ENCODE assay signal across 20 cellular contexts in genomic region chr15:35886765-35887164, GRCh38.
DNase-seq lines count a peak whose midpoint lies in the region; ATAC-seq and TF ChIP-seq lines count a peak whose summit lies in the region.
"Had no signal": no experiment of that assay in that cellular context is flagged by ENCODE, and none has a peak within 500 bp of the region (broad histone marks: within the 10 kb centered on the region; RNA-seq: fewer than 3 reads in every experiment).

No MANE protein-coding gene starts in this region.

- no peak; the same call in 1 of the 2 replicates for TF ChIP-seq RAD21 in SK-N-SH (IDR thresholded peaks at IDR 0.05; ENCODE audit: low read length)

- TF ChIP-seq CTCF in SK-N-SH (IDR thresholded peaks at IDR 0.05): no peak
- TF ChIP-seq CTCF in fibroblast of lung (conservative IDR thresholded peaks at IDR 0.05 in 1 of 2, IDR thresholded peaks at IDR 0.05 in 1 of 2; ENCODE audit: low read depth in 1 of 2, low read length in 2 of 2): no peak

- DNase-seq in HS-5 (ENCODE audit: low read depth): peak; percentile 18
- peak; percentile 20 for DNase-seq in SK-N-SH
- peak; percentile 50 to 61 for DNase-seq in fibroblast of lung (ENCODE audit: low read depth in 2 of 2)
- peak; percentile 32 for DNase-seq in pulmonary artery endothelial cell (ENCODE audit: low read depth, low spot score)
- DNase-seq in D341Med (ENCODE audit: low spot score): no peak
- DNase-seq: activated CD4-positive, alpha-beta T cell treated with anti-CD3 and anti-CD28 coated beads, Interleukin-2, amount 10 ng/mL, durations not matched to agents 24 days and 14 days; activated naive CD8-positive, alpha-beta T cell treated with anti-CD3 and anti-CD28 coated beads, Interleukin-2, amount 10 ng/mL, durations not matched to agents 7 days and 5 days; COR-L47; dorsolateral prefrontal cortex; glutamatergic neuron; left ventricle myocardium superior; NCI-H146; NCI-H2171 treated with DMSO at 0.1 percent for 48 hours; spleen; stimulated activated CD4-positive, alpha-beta T cell treated with anti-CD3 and anti-CD28 coated beads, Interleukin-4, amount 100 ng/mL, for 4 hours; upper lobe of left lung had no signal

- H3K36me3 ChIP-seq in SK-N-SH (replicated peaks in 1 of 2; ENCODE audit: control insufficient read depth in 1 of 2, insufficient read depth in 2 of 2, low read length in 1 of 2) (no peaks in the 10 kb centered on the region), fibroblast of lung (ENCODE audit: control insufficient read depth, insufficient read depth, low read length) (no peaks in the 10 kb centered on the region)
- H3K36me3 ChIP-seq: neural progenitor cell, spleen, upper lobe of left lung had no signal

- no peaks in the 10 kb centered on the region for H3K27me3 ChIP-seq in SK-N-SH (ENCODE audit: insufficient read depth)
- H3K27me3 ChIP-seq in fibroblast of lung (ENCODE audit: control insufficient read depth, insufficient read depth, low read length): no peaks in the 10 kb centered on the region
- H3K27me3 ChIP-seq: dorsolateral prefrontal cortex, neural progenitor cell, spleen, upper lobe of left lung had no signal

- H3K9me2 ChIP-seq in SK-N-SH: no peaks in the 10 kb centered on the region

- no peaks in the 10 kb centered on the region for H3F3A ChIP-seq in SK-N-SH (replicated peaks; ENCODE audit: insufficient read depth)

- H3K79me2 ChIP-seq in SK-N-SH (ENCODE audit: insufficient read depth) (no peaks in the 10 kb centered on the region), fibroblast of lung (ENCODE audit: control insufficient read depth, insufficient read depth, low read length) (no peaks in the 10 kb centered on the region)

- peak overlapping the region; percentile 52 to 62 for H3K27ac ChIP-seq in SK-N-SH (ENCODE audit: low read depth in 2 of 2, low read length in 1 of 2)
- no peak overlapping the region for H3K27ac ChIP-seq in fibroblast of lung (ENCODE audit: insufficient read depth, low read length)
- H3K27ac ChIP-seq: dorsolateral prefrontal cortex, neural progenitor cell, spleen, upper lobe of left lung had no signal

- H3K4me3 ChIP-seq in SK-N-SH (ENCODE audit: low read depth in 2 of 2, low read length in 1 of 2) (no peak overlapping the region), fibroblast of lung (replicated peaks in 1 of 4; ENCODE audit: control extremely low read depth in 1 of 4, insufficient read depth in 1 of 4, low read depth in 3 of 4, low read length in 4 of 4) (no peak overlapping the region)
- H3K4me3 ChIP-seq: dorsolateral prefrontal cortex, neural progenitor cell, spleen, upper lobe of left lung had no signal

- H4K20me1 ChIP-seq in SK-N-SH (ENCODE audit: insufficient read depth) (no peaks in the 10 kb centered on the region), fibroblast of lung (ENCODE audit: control insufficient read depth, extremely low read depth, insufficient read depth, low read length) (no peaks in the 10 kb centered on the region)

- H3K9me3 ChIP-seq in SK-N-SH: no peaks in the 10 kb centered on the region
- H3K9me3 ChIP-seq in fibroblast of lung (ENCODE audit: control insufficient read depth, insufficient read depth, low read depth, low read length): no peaks in the 10 kb centered on the region
- H3K9me3 ChIP-seq: spleen, upper lobe of left lung had no signal

- H3K9ac ChIP-seq in SK-N-SH: no peak overlapping the region
- H3K9ac ChIP-seq in fibroblast of lung (ENCODE audit: insufficient read depth, low read length): no peak overlapping the region
- H3K9ac ChIP-seq: neural progenitor cell had no signal

- CTCF ChIA-PET in SK-N-SH (lab: Yijun Ruan, JAX): interaction anchor here (1.6 kb wide), 1 partner anchor 135 kb away, joined by 4 read pairs; no protein-coding TSS in a partner anchor

- POLR2A ChIA-PET in SK-N-SH (lab: Yijun Ruan, JAX): no interaction called here

- H3K4me2 ChIP-seq in SK-N-SH (0 out of 2 replicates have a peak overlapping the region, but pooled peaks have one; percentile 26), fibroblast of lung (ENCODE audit: extremely low read depth, insufficient read depth, low read length) (no peak overlapping the region)
- H3K4me2 ChIP-seq: neural progenitor cell had no signal

- TF ChIP-seq EP300 in SK-N-SH (IDR thresholded peaks at IDR 0.05; ENCODE audit: borderline replicate concordance in 1 of 2, low read depth in 1 of 2, low read length in 1 of 2): peak; percentile 70 to 87; a peak in 3 of 4 replicates

- H3K4me1 ChIP-seq in SK-N-SH (ENCODE audit: control insufficient read depth in 1 of 2, insufficient read depth in 2 of 2, low read depth in 1 of 2, low read length in 1 of 2): peaks cover 7 to 15% of the 10 kb centered on the region in 2 experiments; a peak in 3 of 4 replicates
- no peaks in the 10 kb centered on the region for H3K4me1 ChIP-seq in fibroblast of lung (ENCODE audit: control insufficient read depth, extremely low read depth, insufficient read depth, low read length)
- H3K4me1 ChIP-seq: neural progenitor cell, spleen, upper lobe of left lung had no signal

- H2AFZ ChIP-seq in SK-N-SH (ENCODE audit: low read depth): no peak overlapping the region
- no peak overlapping the region for H2AFZ ChIP-seq in fibroblast of lung (ENCODE audit: low read length)
- H2AFZ ChIP-seq: neural progenitor cell had no signal

- ATAC-seq in HG03521 (IDR thresholded peaks at IDR 0.05; ENCODE audit: unreplicated experiment) (no peak), HG02623 (IDR thresholded peaks at IDR 0.05; ENCODE audit: unreplicated experiment) (no peak)
- ATAC-seq: activated T-helper 17 cell treated with anti-CD3 and anti-CD28 coated beads, Interleukin-2, amount 50 U/mL, for 72 hours; left ventricle myocardium superior had no signal

TF ChIP-seq in SK-N-SH, 30 proteins besides CTCF, POLR2A, EP300 and RAD21 (continues in another document):
- no peak for TF ChIP-seq FOXJ3 (CRISPR knock-in tag; IDR thresholded peaks at IDR 0.05)
- no peak for TF ChIP-seq MEF2A (IDR thresholded peaks at IDR 0.05; ENCODE audit: borderline replicate concordance, low read depth)
- TF ChIP-seq JUND (IDR thresholded peaks at IDR 0.05): peak; percentile 81
- TF ChIP-seq TEAD4 (IDR thresholded peaks at IDR 0.05; ENCODE audit: borderline replicate concordance, insufficient read depth): peak; percentile 36; the same call in 1 of the 2 replicates
- TF ChIP-seq TCF12 (IDR thresholded peaks at IDR 0.05): peak; percentile 79
- TF ChIP-seq RCOR1 (IDR thresholded peaks at IDR 0.05; ENCODE audit: low read length): peak; percentile 44; the same call in 1 of the 2 replicates
- TF ChIP-seq ELF1 (IDR thresholded peaks at IDR 0.05): no peak
- TF ChIP-seq USF2 (IDR thresholded peaks at IDR 0.05; ENCODE audit: borderline replicate concordance, low read depth, low read length): no peak
- TF ChIP-seq PBX3 (IDR thresholded peaks at IDR 0.05): peak; percentile 67
- TF ChIP-seq REST (IDR thresholded peaks at IDR 0.05; ENCODE audit: low read depth, low read length): no peak
- peak; percentile 66; the same call in 1 of the 2 replicates for TF ChIP-seq FOSL2 (IDR thresholded peaks at IDR 0.05; ENCODE audit: borderline replicate concordance, low read depth)
